7 cellular contexts compared by ENCODE assay signal in the genomic region with DNA sequence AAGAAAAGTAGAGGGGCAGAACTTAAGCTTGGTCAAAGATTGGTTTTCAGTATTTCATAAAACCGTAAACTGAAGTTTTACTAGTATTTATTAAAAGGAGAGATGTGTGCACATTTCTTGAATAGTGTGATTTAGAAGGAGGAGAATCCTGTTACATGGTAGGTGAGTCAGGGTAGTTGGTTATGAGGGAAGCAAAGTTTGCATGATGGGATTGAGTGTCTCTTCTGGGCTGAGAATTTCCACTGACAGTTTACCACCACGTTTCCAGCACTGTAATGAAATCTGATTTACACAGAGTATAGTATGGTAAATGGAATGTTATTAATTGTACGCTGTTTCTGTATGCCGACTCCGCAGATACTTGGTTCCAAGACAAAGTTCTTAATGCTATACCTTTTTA. TPM values are rescaled to one million over a fixed set of nuclear protein-coding genes. Genes with fewer than 3 reads are reported as not detected.
DNase-seq lines count a peak whose midpoint lies in the region; ATAC-seq and TF ChIP-seq lines count a peak whose summit lies in the region.

No MANE protein-coding gene starts in this region.

- H3K9me3 Mint-ChIP-seq in activated CD8-positive, alpha-beta T cell treated with anti-CD3 and anti-CD28 coated beads, Interleukin-2, amount 10 ng/mL, durations not matched to agents 7 days and 5 days (ENCODE audit: insufficient read depth) = no peaks in the 10 kb centered on the region
- H3K9me3 Mint-ChIP-seq in immature natural killer cell = no peaks in the 10 kb centered on the region
- H3K9me3 Mint-ChIP-seq in stimulated activated naive CD8-positive, alpha-beta T cell treated with anti-CD3 and anti-CD28 coated beads, Interleukin-15, amount 100 ng/mL, for 72 hours = no peaks in the 10 kb centered on the region

- no peak overlapping the region for H3K27ac Mint-ChIP-seq in activated CD8-positive, alpha-beta T cell treated with anti-CD3 and anti-CD28 coated beads, Interleukin-2, amount 10 ng/mL, durations not matched to agents 7 days and 5 days
- H3K27ac Mint-ChIP-seq in immature natural killer cell = peak overlapping the region in 2 of 6 donors; percentile 6 to 64
- no peak overlapping the region for H3K27ac Mint-ChIP-seq in stimulated activated naive CD8-positive, alpha-beta T cell treated with anti-CD3 and anti-CD28 coated beads, Interleukin-15, amount 100 ng/mL, for 72 hours

- peak overlapping the region; percentile 79 for H3K4me3 Mint-ChIP-seq in activated CD8-positive, alpha-beta T cell treated with anti-CD3 and anti-CD28 coated beads, Interleukin-2, amount 10 ng/mL, durations not matched to agents 7 days and 5 days
- peak overlapping the region; percentile 86 to 91 (median 90) for H3K4me3 Mint-ChIP-seq in immature natural killer cell
- H3K4me3 Mint-ChIP-seq in stimulated activated naive CD8-positive, alpha-beta T cell treated with anti-CD3 and anti-CD28 coated beads, Interleukin-15, amount 100 ng/mL, for 72 hours = peak overlapping the region; percentile 85 to 89

- peak overlapping the region; percentile 81 for H3K4me3 ChIP-seq in HFF-Myc (replicated peaks; ENCODE audit: low read depth, low read length)

- ATAC-seq in activated CD8-positive, alpha-beta T cell treated with anti-CD3 and anti-CD28 coated beads, Interleukin-2, amount 10 ng/mL, durations not matched to agents 7 days and 5 days = no peak
- ATAC-seq in stimulated activated naive CD8-positive, alpha-beta T cell treated with anti-CD3 and anti-CD28 coated beads, Interleukin-15, amount 100 ng/mL, for 72 hours = no peak

- no peak for TF ChIP-seq CTCF in HFF-Myc (IDR thresholded peaks at IDR 0.05; ENCODE audit: low read depth, low read length, missing control alignments)

- POLR2A ChIA-PET in activated CD8-positive, alpha-beta T cell treated with anti-CD3 and anti-CD28 coated beads, Interleukin-2, amount 10 ng/mL, durations not matched to agents 7 days and 5 days (lab: Charles Lee) = no interaction called here

- H3K36me3 Mint-ChIP-seq in activated CD8-positive, alpha-beta T cell treated with anti-CD3 and anti-CD28 coated beads, Interleukin-2, amount 10 ng/mL, durations not matched to agents 7 days and 5 days (ENCODE audit: low read depth) = no peaks in the 10 kb centered on the region
- H3K36me3 Mint-ChIP-seq in immature natural killer cell = no peaks in the 10 kb centered on the region

- CTCF ChIA-PET in activated CD8-positive, alpha-beta T cell treated with anti-CD3 and anti-CD28 coated beads, Interleukin-2, amount 10 ng/mL, durations not matched to agents 7 days and 5 days (lab: Charles Lee) = interaction anchor here (1.3 to 1.6 kb wide), 2 partner anchors 13 to 265 kb away, joined by 3 to 4 read pairs; no protein-coding TSS in a partner anchor

- H3K4me1 Mint-ChIP-seq in activated CD8-positive, alpha-beta T cell treated with anti-CD3 and anti-CD28 coated beads, Interleukin-2, amount 10 ng/mL, durations not matched to agents 7 days and 5 days (ENCODE audit: low read depth) = peaks cover 23% of the 10 kb centered on the region
- peaks cover 27 to 29% of the 10 kb centered on the region in 2 donors for H3K4me1 Mint-ChIP-seq in immature natural killer cell
- H3K4me1 Mint-ChIP-seq in stimulated activated naive CD8-positive, alpha-beta T cell treated with anti-CD3 and anti-CD28 coated beads, Interleukin-15, amount 100 ng/mL, for 72 hours = peaks cover 28% of the 10 kb centered on the region

- DNase-seq in HFF-Myc (ENCODE audit: extremely low read depth, low read depth) = no peak
- DNase-seq in activated CD8-positive, alpha-beta T cell treated with anti-CD3 and anti-CD28 coated beads, Interleukin-2, amount 10 ng/mL, durations not matched to agents 7 days and 5 days = no peak
- no peak for DNase-seq in immature natural killer cell
- no peak for DNase-seq in stimulated activated naive CD8-positive, alpha-beta T cell treated with anti-CD3 and anti-CD28 coated beads, Interleukin-15, amount 100 ng/mL, for 72 hours
- no peak for DNase-seq in LoVo (ENCODE audit: low spot score)
- DNase-seq in HK-2 (ENCODE audit: unreplicated experiment) = no peak
- no peak for DNase-seq in activated gamma-delta T cell treated with Interleukin-2 at 50 U/mL for 16 hours

- peaks cover 51% of the 10 kb centered on the region for H3K27me3 Mint-ChIP-seq in activated CD8-positive, alpha-beta T cell treated with anti-CD3 and anti-CD28 coated beads, Interleukin-2, amount 10 ng/mL, durations not matched to agents 7 days and 5 days (ENCODE audit: low read depth)
- H3K27me3 Mint-ChIP-seq in immature natural killer cell (ENCODE audit: low read depth in 3 of 3) = peaks cover 11 to 23% (median 15%) of the 10 kb centered on the region in 3 donors
- H3K27me3 Mint-ChIP-seq in stimulated activated naive CD8-positive, alpha-beta T cell treated with anti-CD3 and anti-CD28 coated beads, Interleukin-15, amount 100 ng/mL, for 72 hours = peaks cover 53% of the 10 kb centered on the region

RNA-seq across cellular contexts. Expression of a gene that starts 1.6 kb away (rescaled TPM):
- total RNA-seq in activated CD8-positive, alpha-beta T cell treated with anti-CD3 and anti-CD28 coated beads, Interleukin-2, amount 10 ng/mL, durations not matched to agents 7 days and 5 days = 1 to 10 TPM; 6.1 to 7.6 TPM
- polyA plus RNA-seq in immature natural killer cell = under 1 TPM in 2 of 3 donors, not detected in 1; 0.28 to 0.63 TPM
